Comparison of ENCODE assay signal across 8 cellular contexts in genomic region chr17:71460943-71461342, GRCh38.
DNase-seq lines count a peak whose midpoint lies in the region; ATAC-seq and TF ChIP-seq lines count a peak whose summit lies in the region.

No MANE protein-coding gene starts in this region.

- intact Hi-C loops in A673 (cut with micrococcal nuclease; ENCODE audit: unreplicated experiment) = loop anchor here (1.0 to 2.0 kb wide), 2 partner anchors 694 to 825 kb away; no protein-coding TSS in a partner anchor

- H3K9me3 ChIP-seq in A673 (ENCODE audit: low read depth, low read length, poor library complexity, severe bottlenecking) = no peaks in the 10 kb centered on the region
- H3K9me3 ChIP-seq in GM23248 (ENCODE audit: low read depth) = no peaks in the 10 kb centered on the region

- H3K4me1 ChIP-seq in A673 (ENCODE audit: insufficient read depth, low read length, poor library complexity, severe bottlenecking) = no peaks in the 10 kb centered on the region
- H3K4me1 ChIP-seq in GM23248 (ENCODE audit: insufficient read depth) = no peaks in the 10 kb centered on the region

- no peaks in the 10 kb centered on the region for H4K20me1 ChIP-seq in GM23248 (ENCODE audit: insufficient read depth)

- H3F3A ChIP-seq in GM23248 (ENCODE audit: insufficient read depth) = no peaks in the 10 kb centered on the region

- CTCF ChIA-PET in A673 (lab: Charles Lee) = interaction anchor here (0.6 to 1.2 kb wide), 4 partner anchors 12 to 660 kb away, joined by 3 to 4 read pairs (median 3); partner anchors contain the start of gene SOX9

- no TSS peak for BruUV-seq in A673 (replicated peaks; lab: Mats Ljungman, UMichigan)

- DNase-seq in A673 (ENCODE audit: low spot score) (peak; percentile 40), GM23248 (peak; percentile 61), SKM-1 (lab: John Stamatoyannopoulos, UW; ENCODE audit: unreplicated experiment) (peak; percentile 5), iPS-NIHi7 (ENCODE audit: extremely low spot score) (peak; percentile 19)
- DNase-seq in stimulated activated CD4-positive, alpha-beta T cell treated with anti-CD3 and anti-CD28 coated beads, Interleukin-4, amount 100 ng/mL, for 1 hour = no peak
- no peak for DNase-seq in stimulated activated CD4-positive, alpha-beta T cell treated with anti-CD3 and anti-CD28 coated beads, Interleukin-2, amount 100 ng/mL, for 48 hours

- no peaks in the 10 kb centered on the region for H3K9me2 ChIP-seq in GM23248 (ENCODE audit: insufficient read depth)

- no peak overlapping the region for H3K9ac ChIP-seq in GM23248

- H3K36me3 ChIP-seq in A673 (ENCODE audit: insufficient read depth, low read length, poor library complexity, severe bottlenecking) = no peaks in the 10 kb centered on the region
- H3K36me3 ChIP-seq in GM23248 (ENCODE audit: low read depth) = no peaks in the 10 kb centered on the region

- no peaks in the 10 kb centered on the region for H3K79me2 ChIP-seq in GM23248 (ENCODE audit: insufficient read depth)

- 74 to 77% methylated on average over 4 of the region's 4 CpGs for WGBS in GM23248 (ENCODE audit: low coverage in 1 of 2, low lambda C conversion rate in 2 of 2, missing lambda C conversion rate in 2 of 2), 2 experiments

- POLR2A ChIA-PET in A673 (lab: Charles Lee; ENCODE audit: low non-redundant PET) = interaction anchor here (0.7 kb wide), 1 partner anchor 79 kb away, joined by 7 read pairs; no protein-coding TSS in a partner anchor

- H3K4me2 ChIP-seq in GM23248 (ENCODE audit: unreplicated experiment) = no peak overlapping the region

- in situ Hi-C loops in GM23248 (cut with MboI) = loop anchor here (10.0 to 25.0 kb wide), 2 partner anchors 654 to 699 kb away; no protein-coding TSS in a partner anchor

- H3K27me3 ChIP-seq in A673 (replicated peaks; ENCODE audit: insufficient read depth, low read depth, low read length, poor library complexity) = no peaks in the 10 kb centered on the region
- H3K27me3 ChIP-seq in GM23248 (replicated peaks; ENCODE audit: insufficient read depth) = no peaks in the 10 kb centered on the region

- H3K4me3 ChIP-seq in A673 (ENCODE audit: low read depth, low read length, poor library complexity, severe bottlenecking) (no peak overlapping the region), GM23248 (no peak overlapping the region)

- TF ChIP-seq CTCF in A673 (conservative IDR thresholded peaks at IDR 0.05; ENCODE audit: low read depth, low read length) = peak; percentile 61

- ATAC-seq in GM19452 (IDR thresholded peaks at IDR 0.05; ENCODE audit: unreplicated experiment) (no peak), GM21786 (IDR thresholded peaks at IDR 0.05; ENCODE audit: unreplicated experiment) (no peak)

- no peak overlapping the region for H2AFZ ChIP-seq in GM23248

- no peak overlapping the region for H3K27ac ChIP-seq in A673 (ENCODE audit: low read depth, low read length, poor library complexity, severe bottlenecking)
- H3K27ac ChIP-seq in GM23248 = no peak overlapping the region

Comparison
In these comparisons a context has a peak if more than half of its experiments do, and no peak if none do; other contexts are left out.
1. DNase-seq: peak in A673 (single experiment), GM23248 (single experiment), SKM-1 (single experiment) and iPS-NIHi7 (single experiment); none in stimulated activated CD4-positive, alpha-beta T cell treated with anti-CD3 and anti-CD28 coated beads, Interleukin-4, amount 100 ng/mL, for 1 hour (single experiment) and stimulated activated CD4-positive, alpha-beta T cell treated with anti-CD3 and anti-CD28 coated beads, Interleukin-2, amount 100 ng/mL, for 48 hours (0 of 2).